ENCODE assay signal across 1 cellular context in the genomic region with DNA sequence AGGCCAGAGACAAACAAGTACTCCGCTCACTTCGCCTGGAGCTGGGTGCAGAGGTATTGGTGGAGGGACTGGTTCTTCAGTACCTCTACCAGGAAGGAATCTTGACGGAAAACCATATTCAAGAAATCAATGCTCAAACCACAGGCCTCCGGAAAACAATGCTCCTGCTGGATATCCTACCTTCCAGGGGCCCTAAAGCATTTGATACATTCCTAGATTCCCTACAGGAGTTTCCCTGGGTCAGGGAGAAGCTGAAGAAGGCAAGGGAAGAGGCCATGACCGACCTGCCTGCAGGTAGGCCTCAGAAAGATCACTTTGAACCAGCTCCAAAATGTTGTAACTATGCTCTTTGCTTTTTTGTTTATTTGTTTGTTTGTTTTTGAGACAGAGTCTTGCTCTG.
TF ChIP-seq lines count a peak whose summit lies in the region.

No MANE protein-coding gene starts in this region.

TF ChIP-seq in HepG2, 621 proteins besides CTCF, POLR2A, EP300 and RAD21:
- TF ChIP-seq MIER3 (CRISPR knock-in tag; IDR thresholded peaks at IDR 0.05; ENCODE audit: borderline replicate concordance) (no peak), ATRX (CRISPR knock-in tag; IDR thresholded peaks at IDR 0.05; ENCODE audit: borderline replicate concordance) (no peak), CREM (IDR thresholded peaks at IDR 0.05) (no peak), CREM (CRISPR knock-in tag; IDR thresholded peaks at IDR 0.05) (no peak)
- TF ChIP-seq, protein P1, sequence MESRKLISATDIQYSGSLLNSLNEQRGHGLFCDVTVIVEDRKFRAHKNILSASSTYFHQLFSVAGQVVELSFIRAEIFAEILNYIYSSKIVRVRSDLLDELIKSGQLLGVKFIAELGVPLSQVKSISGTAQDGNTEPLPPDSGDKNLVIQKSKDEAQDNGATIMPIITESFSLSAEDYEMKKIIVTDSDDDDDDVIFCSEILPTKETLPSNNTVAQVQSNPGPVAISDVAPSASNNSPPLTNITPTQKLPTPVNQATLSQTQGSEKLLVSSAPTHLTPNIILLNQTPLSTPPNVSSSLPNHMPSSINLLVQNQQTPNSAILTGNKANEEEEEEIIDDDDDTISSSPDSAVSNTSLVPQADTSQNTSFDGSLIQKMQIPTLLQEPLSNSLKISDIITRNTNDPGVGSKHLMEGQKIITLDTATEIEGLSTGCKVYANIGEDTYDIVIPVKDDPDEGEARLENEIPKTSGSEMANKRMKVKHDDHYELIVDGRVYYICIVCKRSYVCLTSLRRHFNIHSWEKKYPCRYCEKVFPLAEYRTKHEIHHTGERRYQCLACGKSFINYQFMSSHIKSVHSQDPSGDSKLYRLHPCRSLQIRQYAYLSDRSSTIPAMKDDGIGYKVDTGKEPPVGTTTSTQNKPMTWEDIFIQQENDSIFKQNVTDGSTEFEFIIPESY (CRISPR knock-in tag; IDR thresholded peaks at IDR 0.05), result no peak
TF ChIP-seq in HepG2: peak in this region for 0.
